In genomic region chrX:39492495-39493162, GRCh38 we compare ENCODE assay signal across 1 cellular context.
TF ChIP-seq lines count a peak whose summit lies in the region.

No MANE protein-coding gene starts in this region.

TF ChIP-seq in GM12878, 131 proteins besides CTCF, POLR2A, EP300 and RAD21 (continued from another document):
- no peak for TF ChIP-seq ZNF687 (IDR thresholded peaks at IDR 0.05)
- 0 out of 2 replicates have a peak, but pooled peaks have one; percentile 14 for TF ChIP-seq GATAD2B (conservative IDR thresholded peaks at IDR 0.05; ENCODE audit: low read depth)
- 0 out of 2 replicates have a peak, but pooled peaks have one; percentile 24 for TF ChIP-seq EED (IDR thresholded peaks at IDR 0.05; ENCODE audit: low read depth)
- TF ChIP-seq ZNF622 (IDR thresholded peaks at IDR 0.05): no peak
- peak; percentile 63 for TF ChIP-seq DPF2 (IDR thresholded peaks at IDR 0.05)
- TF ChIP-seq RBBP5 (conservative IDR thresholded peaks at IDR 0.05): no peak
- peak; percentile 50; the same call in 1 of the 2 replicates for TF ChIP-seq RELB (IDR thresholded peaks at IDR 0.05; ENCODE audit: low read depth)
- no peak for TF ChIP-seq MTA3 (IDR thresholded peaks at IDR 0.05; ENCODE audit: borderline replicate concordance, low read length)
- no peak for TF ChIP-seq HSF1 (IDR thresholded peaks at IDR 0.05; ENCODE audit: low read depth, low read length)
- peak; percentile 42; the same call in 1 of the 2 replicates for TF ChIP-seq IRF4 (IDR thresholded peaks at IDR 0.05; ENCODE audit: low read depth, low read length)
- peak; percentile 72 for TF ChIP-seq IKZF1 (conservative IDR thresholded peaks at IDR 0.05)
- TF ChIP-seq RUNX3 (IDR thresholded peaks at IDR 0.05; ENCODE audit: low read length): peak; percentile 66
- peak; percentile 86; the same call in 1 of the 2 replicates for TF ChIP-seq SPI1 (IDR thresholded peaks at IDR 0.05; ENCODE audit: borderline replicate concordance, insufficient read depth, low read depth, low read length)
- peak; percentile 70 to 75; a peak in 3 of 4 replicates for TF ChIP-seq IKZF2 (IDR thresholded peaks at IDR 0.05)
- TF ChIP-seq NR2C1 (IDR thresholded peaks at IDR 0.05): 0 out of 2 replicates have a peak, but pooled peaks have one; percentile 1
- peak; percentile 51; the same call in 1 of the 2 replicates for TF ChIP-seq MTA2 (IDR thresholded peaks at IDR 0.05; ENCODE audit: low read depth)
